Comparison of ENCODE assay signal across 8 cellular contexts in the genomic region with DNA sequence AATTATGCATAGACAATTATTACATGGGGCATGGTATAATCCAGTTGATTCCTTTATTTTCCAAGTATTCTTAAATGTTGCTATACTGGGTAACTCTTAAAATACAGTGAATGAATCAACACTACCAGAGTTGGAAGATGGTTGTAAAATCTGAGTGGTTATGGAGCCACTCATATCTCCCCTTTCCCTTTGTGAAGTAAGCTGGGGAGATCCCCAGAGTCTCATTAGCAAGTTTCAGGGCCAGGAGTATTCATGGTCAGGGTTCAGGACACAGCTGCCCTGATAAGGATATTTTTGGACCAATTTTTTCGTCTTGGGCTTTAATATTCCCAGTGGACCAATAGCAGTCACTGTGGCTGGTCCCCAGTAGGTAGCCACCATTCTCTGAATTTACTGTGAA. TPM values are rescaled to one million over a fixed set of nuclear protein-coding genes. Genes with fewer than 3 reads are reported as not detected.
"Had no signal": no experiment of that assay in that cellular context is flagged by ENCODE, and none has a peak within 500 bp of the region (broad histone marks: within the 10 kb centered on the region; RNA-seq: fewer than 3 reads in every experiment).

No MANE protein-coding gene starts in this region.

RNA-seq across cellular contexts. Expression of a gene that starts 6.8 kb away (rescaled TPM):
- polyA plus RNA-seq: immature natural killer cell; liver; mammary epithelial cell; naive thymus-derived CD8-positive, alpha-beta T cell; pancreas; right cardiac atrium; stomach; urinary bladder had no signal

RNA-seq across cellular contexts. Expression of a gene that starts 34.5 kb away (rescaled TPM):
- polyA plus RNA-seq: immature natural killer cell; liver; mammary epithelial cell; naive thymus-derived CD8-positive, alpha-beta T cell; pancreas; right cardiac atrium; stomach; urinary bladder had no signal

RNA-seq across cellular contexts. Expression of a gene that starts 35.8 kb away (rescaled TPM):
- polyA plus RNA-seq: immature natural killer cell; liver; mammary epithelial cell; naive thymus-derived CD8-positive, alpha-beta T cell; pancreas; right cardiac atrium; stomach; urinary bladder had no signal

RNA-seq across cellular contexts. Expression of a gene that starts 49.7 kb away (rescaled TPM):
- polyA plus RNA-seq: immature natural killer cell; liver; mammary epithelial cell; naive thymus-derived CD8-positive, alpha-beta T cell; pancreas; right cardiac atrium; stomach; urinary bladder had no signal
